11 cellular contexts compared by ENCODE assay signal in genomic region chr22:49935561-49935960, GRCh38. TPM values are rescaled to one million over a fixed set of nuclear protein-coding genes. Genes with fewer than 3 reads are reported as not detected.
A peak's percentile ranks its signal among the peaks of the same experiment; 100 is the strongest.
DNase-seq lines count a peak whose midpoint lies in the region; ATAC-seq and TF ChIP-seq lines count a peak whose summit lies in the region.
"Had no signal": no experiment of that assay in that cellular context is flagged by ENCODE, and none has a peak within 500 bp of the region (broad histone marks: within the 10 kb centered on the region; RNA-seq: fewer than 3 reads in every experiment).

No MANE protein-coding gene starts in this region.

- no peaks in the 10 kb centered on the region for H3K79me2 ChIP-seq in hepatocyte

- CTCF ChIA-PET in activated B cell treated with CpG ODN at 0.5 μM for 24 hours (lab: Charles Lee) = interaction anchor here (0.9 to 1.2 kb wide), 3 partner anchors 12 to 95 kb away, joined by 3 to 8 read pairs (median 4); no protein-coding TSS in a partner anchor

- peak overlapping the region; percentile 68 for H3K4me2 ChIP-seq in hepatocyte

- no peak overlapping the region for H2AFZ ChIP-seq in hepatocyte

- H4K20me1 ChIP-seq in hepatocyte (ENCODE audit: insufficient read depth, poor library complexity, severe bottlenecking) = no peaks in the 10 kb centered on the region

- H3K4me3 ChIP-seq in heart left ventricle (peak overlapping the region in 10 of 12 donors; percentile 45 to 70 (median 52)), hepatocyte (no peak overlapping the region), transverse colon (peak overlapping the region; percentile 33 to 44 (median 39))

- H3K36me3 ChIP-seq in heart left ventricle = no peaks in the 10 kb centered on the region
- no peaks in the 10 kb centered on the region for H3K36me3 ChIP-seq in hepatocyte (replicated peaks; ENCODE audit: insufficient read depth, low read depth)
- no peaks in the 10 kb centered on the region for H3K36me3 ChIP-seq in transverse colon
- H3K36me3 ChIP-seq: HAP-1 had no signal

- 0 to 4% (median 2%) methylated on average over 1 to 15 of the region's 16 CpGs; no CpG with 5 or more reads in 1 of the 4 donors for WGBS in heart left ventricle, 4 donors
- no CpG with 5 or more reads among the region's 16 CpGs for WGBS in hepatocyte (ENCODE audit: low lambda C conversion rate, missing lambda C conversion rate)
- WGBS in transverse colon (ENCODE audit: low coverage in 1 of 2), 2 donors = 0% methylated on average over 1 of the region's 16 CpGs; no CpG with 5 or more reads in 1 of the 2 donors

- H3K9me3 ChIP-seq in heart left ventricle (no peaks in the 10 kb centered on the region), hepatocyte (ENCODE audit: low read depth) (no peaks in the 10 kb centered on the region), transverse colon (no peaks in the 10 kb centered on the region)

- TF ChIP-seq POLR2A in heart left ventricle (IDR thresholded peaks at IDR 0.05) = no peak
- TF ChIP-seq POLR2A in transverse colon (IDR thresholded peaks at IDR 0.05) = no peak

- H3K27ac Mint-ChIP-seq in activated B cell treated with CpG ODN at 0.5 μM for 24 hours = no peak overlapping the region

- H3K4me3 Mint-ChIP-seq in activated B cell treated with CpG ODN at 0.5 μM for 24 hours = peak overlapping the region; percentile 61

- H3K27ac ChIP-seq in heart left ventricle (peak overlapping the region; percentile 91 to 99 (median 95)), hepatocyte (peak overlapping the region; percentile 73), transverse colon (peak overlapping the region; percentile 86 to 97 (median 92))

- POLR2A ChIA-PET in activated B cell treated with CpG ODN at 0.5 μM for 24 hours (lab: Charles Lee) = interaction anchor here (0.6 to 15.4 kb wide), 19 partner anchors 10 to 604 kb away, joined by 3 to 828 read pairs (median 12); partner anchors contain the start of genes ALG12, CRELD2 and PIM3

- intact Hi-C loops in heart left ventricle (cut with DNase I) = loop anchor here in 2 of 10 donors (5.0 to 10.0 kb wide), 3 partner anchors 37 to 249 kb away; partner anchors contain the start of gene TRABD (in 1 of the 2)
- intact Hi-C loops in Right ventricle myocardium inferior (cut with DNase I) = no loop called here
- intact Hi-C loops in activated B cell treated with CpG ODN at 0.5 μM for 24 hours (cut with micrococcal nuclease) = loop anchor here (1.0 to 10.0 kb wide), 3 partner anchors 10 to 539 kb away; partner anchors contain the start of genes PIM3 and SBF1
- intact Hi-C loops in transverse colon (cut with DNase I; ENCODE audit: low total_unique reads) = no loop called here

- peaks cover 49% of the 10 kb centered on the region for H3K4me1 Mint-ChIP-seq in activated B cell treated with CpG ODN at 0.5 μM for 24 hours

- no peaks in the 10 kb centered on the region for H3K9me2 ChIP-seq in hepatocyte (replicated peaks; ENCODE audit: insufficient read depth)

- TF ChIP-seq EP300 in transverse colon (IDR thresholded peaks at IDR 0.05; ENCODE audit: low read depth) = no peak

- ATAC-seq in heart left ventricle (no peak), Right ventricle myocardium inferior (no peak), activated B cell treated with CpG ODN at 0.5 μM for 24 hours (ENCODE audit: low read depth) (no peak), HG02763 (IDR thresholded peaks at IDR 0.05; ENCODE audit: unreplicated experiment) (no peak), HG03521 (IDR thresholded peaks at IDR 0.05; ENCODE audit: unreplicated experiment) (no peak), GM19328 (IDR thresholded peaks at IDR 0.05; ENCODE audit: unreplicated experiment) (no peak)

- DNase-seq in heart left ventricle (peak in 1 of 5 donors; percentile 54), Right ventricle myocardium inferior (ENCODE audit: missing footprints) (no peak), activated B cell treated with CpG ODN at 0.5 μM for 24 hours (no peak), hepatocyte (ENCODE audit: low spot score) (peak; percentile 46), transverse colon (no peak)

- H3K27me3 ChIP-seq in heart left ventricle = no peaks in the 10 kb centered on the region
- H3K27me3 ChIP-seq in hepatocyte = no peaks in the 10 kb centered on the region
- H3K27me3 ChIP-seq in transverse colon = no peaks in the 10 kb centered on the region

- H3K36me3 Mint-ChIP-seq in activated B cell treated with CpG ODN at 0.5 μM for 24 hours (ENCODE audit: low read depth) = no peaks in the 10 kb centered on the region
- H3K36me3 Mint-ChIP-seq: brain, T-cell had no signal

- in situ Hi-C loops in transverse colon (cut with MboI; ENCODE audit: low pct_ligation_motif_present in 1 of 4, low pct_unique_long_range_greater_than_20kb in 1 of 4, low sequenced_read_pairs in 3 of 4) = loop anchor here in 1 of 4 donors (10.0 kb wide), 1 partner anchor 49 kb away; no protein-coding TSS in a partner anchor

- H3K4me1 ChIP-seq in heart left ventricle (peaks cover 19 to 78% (median 64%) of the 10 kb centered on the region in 12 donors), hepatocyte (ENCODE audit: insufficient read depth) (peaks cover 24% of the 10 kb centered on the region), transverse colon (peaks cover 36 to 56% (median 43%) of the 10 kb centered on the region in 4 donors)

- no peaks in the 10 kb centered on the region for H3K9me3 Mint-ChIP-seq in activated B cell treated with CpG ODN at 0.5 μM for 24 hours
- H3K9me3 Mint-ChIP-seq: T-cell had no signal

- no peaks in the 10 kb centered on the region for H3K27me3 Mint-ChIP-seq in activated B cell treated with CpG ODN at 0.5 μM for 24 hours
- H3K27me3 Mint-ChIP-seq: T-cell had no signal

- TF ChIP-seq CTCF in heart left ventricle (IDR thresholded peaks at IDR 0.05) = no peak
- no peak for TF ChIP-seq CTCF in activated B cell treated with CpG ODN at 0.5 μM for 24 hours (IDR thresholded peaks at IDR 0.05)
- no peak for TF ChIP-seq CTCF in hepatocyte (IDR thresholded peaks at IDR 0.05; ENCODE audit: poor library complexity)
- TF ChIP-seq CTCF in transverse colon (IDR thresholded peaks at IDR 0.05) = no peak

RNA-seq across cellular contexts. Expression of gene CRELD2, which starts 17.1 kb away (rescaled TPM):
- 10 to 100 TPM; 16.7 to 36.2 (median 21.6) TPM for total RNA-seq in heart left ventricle
- 10 to 100 TPM; 15.0 to 70.3 TPM for polyA plus RNA-seq in heart left ventricle
- total RNA-seq in Right ventricle myocardium inferior = 30.6 TPM
- total RNA-seq in activated B cell treated with CpG ODN at 0.5 μM for 24 hours = 44.5 and 45.0 TPM in 2 replicates
- total RNA-seq in hepatocyte = 61.9 and 79.7 TPM in 2 replicates
- 129 and 151 TPM in 2 replicates for polyA plus RNA-seq in hepatocyte
- total RNA-seq in transverse colon = 10 to 100 TPM; 31.0 to 37.9 (median 36.4) TPM

RNA-seq across cellular contexts. Expression of gene ALG12, which starts 17.3 kb away (rescaled TPM):
- 10 to 100 TPM in 8 of 9 donors, 1 to 10 TPM in 1; 9.8 to 26.8 (median 15.2) TPM for total RNA-seq in heart left ventricle
- 10 to 100 TPM in 1 of 2 donors, 1 to 10 TPM in 1; 9.1 to 12.4 TPM for polyA plus RNA-seq in heart left ventricle
- 16.4 TPM for total RNA-seq in Right ventricle myocardium inferior
- 15.5 and 18.2 TPM in 2 replicates for total RNA-seq in activated B cell treated with CpG ODN at 0.5 μM for 24 hours
- 22.4 and 30.8 TPM in 2 replicates for total RNA-seq in hepatocyte
- 62.6 and 69.6 TPM in 2 replicates for polyA plus RNA-seq in hepatocyte
- total RNA-seq in transverse colon = 10 to 100 TPM; 10.1 to 24.4 (median 18.3) TPM

RNA-seq across cellular contexts. Expression of gene PIM3, which starts 25.0 kb away (rescaled TPM):
- total RNA-seq in heart left ventricle = 100 to 1,000 TPM in 1 of 9 donors, 10 to 100 TPM in 8; 37.7 to 118 (median 51.0) TPM
- polyA plus RNA-seq in heart left ventricle = 10 to 100 TPM; 45.1 to 50.2 TPM
- total RNA-seq in Right ventricle myocardium inferior = 56.9 TPM
- total RNA-seq in activated B cell treated with CpG ODN at 0.5 μM for 24 hours = 79.8 and 91.7 TPM in 2 replicates
- total RNA-seq in hepatocyte = 71.8 and 81.1 TPM in 2 replicates
- polyA plus RNA-seq in hepatocyte = 131 and 138 TPM in 2 replicates
- total RNA-seq in transverse colon = 100 to 1,000 TPM; 115 to 290 (median 147) TPM
